8 cellular contexts compared by ENCODE assay signal in the genomic region with DNA sequence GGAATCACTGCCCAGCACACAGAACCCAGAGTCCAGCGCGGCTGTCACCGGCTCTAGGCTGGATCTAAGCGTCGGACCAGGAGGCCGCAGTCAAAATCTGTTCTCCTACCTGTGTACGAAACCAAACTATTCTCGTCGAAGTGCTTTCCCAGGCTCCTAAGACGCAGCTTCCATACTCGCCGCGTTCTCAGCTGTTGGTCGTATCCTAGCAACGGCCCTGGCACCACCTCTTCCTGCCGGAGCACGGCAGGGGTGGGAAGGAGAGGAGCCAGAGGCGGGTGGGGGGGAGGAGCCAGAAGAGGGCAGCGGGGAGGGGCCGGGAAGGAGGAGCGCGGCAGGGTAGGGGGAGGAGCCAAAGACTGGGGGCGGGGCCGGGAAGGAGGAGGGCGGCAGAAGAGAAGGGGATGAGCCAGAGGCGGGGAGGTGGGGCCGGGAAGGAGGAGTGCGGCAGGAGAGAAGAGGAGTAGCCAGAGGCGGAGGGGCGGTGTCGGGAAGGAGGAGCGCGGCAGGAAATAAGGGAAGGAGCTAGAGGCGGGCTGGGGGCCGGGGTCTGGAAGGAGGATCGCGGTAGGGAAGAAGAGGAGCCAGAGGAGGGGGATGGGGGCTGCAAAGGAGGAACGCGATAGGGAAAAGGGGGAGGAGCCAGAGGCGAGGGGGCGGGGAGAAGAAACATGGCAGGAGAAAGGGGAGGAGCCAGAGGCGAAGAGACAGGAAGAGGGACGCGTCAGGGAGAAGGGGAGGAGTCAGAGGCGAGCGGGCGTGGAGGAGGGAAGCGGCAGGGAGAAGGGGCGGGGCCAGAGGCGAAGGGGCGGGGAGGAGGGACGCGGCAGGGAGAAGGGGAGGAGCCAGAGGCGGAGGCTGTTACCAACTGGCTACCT. TPM values are rescaled to one million over a fixed set of nuclear protein-coding genes. Genes with fewer than 3 reads are reported as not detected.
DNase-seq lines count a peak whose midpoint lies in the region; ATAC-seq and TF ChIP-seq lines count a peak whose summit lies in the region.

TSS of gene IQUB (minus strand) at position 213 of the 878 bp plus-strand sequence. CDS start 22,255 bp downstream, outside the sequence.

- peak within 1 kb of the TSS; percentile 86 for H3K27ac Mint-ChIP-seq in endodermal cell

- H3K27ac ChIP-seq in endodermal cell (ENCODE audit: low read depth, low read length) (peak within 1 kb of the TSS; percentile 68), mesodermal cell (ENCODE audit: low read depth, low read length, severe bottlenecking) (peak within 1 kb of the TSS; percentile 71)

- H3K9me3 Mint-ChIP-seq in endodermal cell = no peaks in the 10 kb centered on the region

- peak within 1 kb of the TSS; percentile 77 for H3K9ac ChIP-seq in endodermal cell (ENCODE audit: extremely low read depth, low read length, poor library complexity, severe bottlenecking)

- H3K4me3 ChIP-seq in endodermal cell (ENCODE audit: low read length) = peak within 1 kb of the TSS; percentile 88
- peak within 1 kb of the TSS; percentile 52 for H3K4me3 ChIP-seq in mesodermal cell (ENCODE audit: extremely low read depth, insufficient read depth, low read length, poor library complexity, severe bottlenecking)

- peaks cover 12% of the 10 kb centered on the region for H3K27me3 ChIP-seq in endodermal cell (ENCODE audit: control insufficient read depth, insufficient read depth, low read length, poor library complexity, severe bottlenecking)

- WGBS in endodermal cell (ENCODE audit: insufficient coverage in 1 of 2, insufficient read length in 1 of 2), 2 experiments = 0% methylated on average over 21 to 54 of the region's 54 CpGs
- WGBS in mesodermal cell (ENCODE audit: insufficient coverage in 2 of 2), 2 experiments = 1% methylated on average over 41 to 45 of the region's 54 CpGs

- H3K36me3 Mint-ChIP-seq in endodermal cell (ENCODE audit: low read depth) = no peaks in the 10 kb centered on the region

- H3K4me1 ChIP-seq in endodermal cell (ENCODE audit: control insufficient read depth, insufficient read depth, low read length) (no peaks in the 10 kb centered on the region), mesodermal cell (ENCODE audit: control insufficient read depth, insufficient read depth, low read length, poor library complexity, severe bottlenecking) (no peaks in the 10 kb centered on the region)

- peak; percentile 82 for DNase-seq in COR-L47 (lab: John Stamatoyannopoulos, UW)
- DNase-seq in HUDEP-2 (lab: John Stamatoyannopoulos, UW; ENCODE audit: unreplicated experiment in 76 of 76) = peak; percentile 44 to 99 (median 95)
- peak; percentile 66 for DNase-seq in NOMO-1 treated with dmso at 0.1 percent for 144 hours (lab: John Stamatoyannopoulos, UW; ENCODE audit: unreplicated experiment)
- peak; percentile 91 for DNase-seq in activated CD8-positive, alpha-beta memory T cell treated with anti-CD3 and anti-CD28 coated beads, Interleukin-2, amount 50 U/mL, for 24 hours (ENCODE audit: extremely low read depth)
- peak; percentile 99 for DNase-seq in endodermal cell
- peak; percentile 93 for DNase-seq in stimulated activated CD8-positive, alpha-beta memory T cell treated with anti-CD3 and anti-CD28 coated beads, Interleukin-15, amount 100 ng/mL, for 24 hours (ENCODE audit: low read depth)

- peak within 1 kb of the TSS; percentile 84 for H3K4me3 Mint-ChIP-seq in endodermal cell

- H3K4me1 Mint-ChIP-seq in endodermal cell = peaks cover 6% of the 10 kb centered on the region

- peak; percentile 75 for ATAC-seq in GM21381 (IDR thresholded peaks at IDR 0.05; ENCODE audit: unreplicated experiment)

- peaks cover 22% of the 10 kb centered on the region for H3K27me3 Mint-ChIP-seq in endodermal cell (ENCODE audit: insufficient read depth)

- H3K36me3 ChIP-seq in endodermal cell (ENCODE audit: control insufficient read depth, insufficient read depth, low read length) (no peaks in the 10 kb centered on the region), mesodermal cell (ENCODE audit: control insufficient read depth, insufficient read depth, low read length) (no peaks in the 10 kb centered on the region)

- TF ChIP-seq CTCF in endodermal cell (conservative IDR thresholded peaks at IDR 0.05) = no peak

- H3K9me3 ChIP-seq in endodermal cell (ENCODE audit: control insufficient read depth, low read length) = no peaks in the 10 kb centered on the region
- no peaks in the 10 kb centered on the region for H3K9me3 ChIP-seq in mesodermal cell (ENCODE audit: control insufficient read depth, low read length)

RNA-seq across cellular contexts. Expression of gene IQUB, which starts in this region (rescaled TPM):
- 1 to 10 TPM in 1 of 2 donors, under 1 TPM in 1; 0.88 to 2.1 TPM for total RNA-seq in endodermal cell
- polyA plus RNA-seq in endodermal cell (2013, experiment 1 of 2) = 1.2 TPM
- 1.6 TPM for polyA plus RNA-seq in endodermal cell (2013, experiment 2 of 2)
- polyA plus RNA-seq in mesodermal cell (2013, experiment 1 of 2) = 0.66 TPM
- 1.1 TPM for polyA plus RNA-seq in mesodermal cell (2013, experiment 2 of 2)

Comparison
In these comparisons a context has a peak if more than half of its experiments do, and no peak if none do; other contexts are left out.
1. Peak in every context shown above with its lines: DNase-seq, ATAC-seq, H3K4me3 ChIP-seq and H3K27ac ChIP-seq.